9 cellular contexts compared by ENCODE assay signal in the genomic region with DNA sequence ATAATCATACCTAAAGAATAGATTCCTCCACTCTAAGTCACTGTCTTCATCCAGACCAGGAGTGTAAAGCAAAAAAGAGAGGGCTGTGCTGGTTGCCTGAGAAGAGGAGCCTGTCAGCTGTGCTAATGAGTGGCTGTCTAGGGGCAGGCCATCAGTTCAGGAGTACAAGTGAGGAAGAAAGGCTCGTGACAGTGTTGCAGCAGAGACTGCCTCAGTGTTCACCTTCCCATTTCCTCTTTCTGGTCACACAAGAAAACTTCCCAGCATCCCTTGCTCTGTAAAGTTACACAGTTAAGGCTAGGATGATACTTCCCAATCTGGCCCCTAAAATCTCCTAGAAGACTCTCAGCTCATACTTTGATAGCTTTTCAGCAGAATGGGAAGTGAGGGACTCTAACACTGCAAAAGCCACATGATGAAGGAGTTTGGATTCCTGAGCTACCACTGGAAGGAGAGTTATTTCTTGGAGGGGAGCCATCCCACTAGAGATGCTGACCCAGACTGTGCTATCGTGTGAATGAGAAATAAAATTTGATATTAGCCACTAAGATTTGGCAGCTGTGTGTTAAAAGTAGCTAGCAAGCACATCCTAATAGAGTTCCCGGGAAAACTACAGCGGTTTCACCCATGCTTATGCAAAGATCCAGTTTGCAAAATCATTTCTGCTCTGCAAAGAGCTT.
DNase-seq lines count a peak whose midpoint lies in the region; ATAC-seq and TF ChIP-seq lines count a peak whose summit lies in the region.
"Had no signal": no experiment of that assay in that cellular context is flagged by ENCODE, and none has a peak within 500 bp of the region (broad histone marks: within the 10 kb centered on the region; RNA-seq: fewer than 3 reads in every experiment).

No MANE protein-coding gene starts in this region.

- intact Hi-C loops in ascending aorta (cut with DNase I) = no loop called here

- TF ChIP-seq CTCF in ascending aorta (IDR thresholded peaks at IDR 0.05) (no peak), endothelial cell (IDR thresholded peaks at IDR 0.05; ENCODE audit: unreplicated experiment) (no peak)

- ATAC-seq in GM18511 (IDR thresholded peaks at IDR 0.05; ENCODE audit: unreplicated experiment) = peak; percentile 90
- peak; percentile 78 for ATAC-seq in HG02763 (IDR thresholded peaks at IDR 0.05; ENCODE audit: unreplicated experiment)

- H3K27me3 ChIP-seq in ascending aorta = no peaks in the 10 kb centered on the region

- no peak overlapping the region for H3K27ac ChIP-seq in ascending aorta

- no peaks in the 10 kb centered on the region for H3K36me3 ChIP-seq in ascending aorta

- no peak overlapping the region for H3K27ac Mint-ChIP-seq in endothelial cell (ENCODE audit: unreplicated experiment)

- DNase-seq in SKM-1 (lab: John Stamatoyannopoulos, UW; ENCODE audit: unreplicated experiment) = peak; percentile 67
- DNase-seq in pons (ENCODE audit: low spot score) = peak; percentile 87
- no peak for DNase-seq in SHP77 treated with DMSO at 0.1 percent for 48 hours (lab: John Stamatoyannopoulos, UW)
- no peak for DNase-seq in ascending aorta (ENCODE audit: low spot score in 2 of 2)
- DNase-seq in endothelial cell (ENCODE audit: low spot score) = no peak
- DNase-seq in NCI-H2227 (lab: John Stamatoyannopoulos, UW; ENCODE audit: unreplicated experiment) = no peak
- DNase-seq: NCI-H1436 treated with DMSO at 0.1 percent for 48 hours had no signal

- no peaks in the 10 kb centered on the region for H3K36me3 Mint-ChIP-seq in endothelial cell (ENCODE audit: low read depth, unreplicated experiment)

- H3K27me3 Mint-ChIP-seq in endothelial cell (ENCODE audit: unreplicated experiment) = no peaks in the 10 kb centered on the region

- no peaks in the 10 kb centered on the region for H3K4me1 ChIP-seq in ascending aorta

- H3K4me3 Mint-ChIP-seq in endothelial cell (ENCODE audit: unreplicated experiment) = no peak overlapping the region

- no peak overlapping the region for H3K4me3 ChIP-seq in ascending aorta

- H3K9me3 ChIP-seq in ascending aorta = no peaks in the 10 kb centered on the region

- H3K9me3 Mint-ChIP-seq in endothelial cell (ENCODE audit: unreplicated experiment) = no peaks in the 10 kb centered on the region

- no peaks in the 10 kb centered on the region for H3K4me1 Mint-ChIP-seq in endothelial cell (ENCODE audit: unreplicated experiment)

Comparison
In these comparisons a context has a peak if more than half of its experiments do, and no peak if none do; other contexts are left out.
1. DNase-seq: peak in SKM-1 (single experiment) and pons (single experiment); none in SHP77 treated with DMSO at 0.1 percent for 48 hours (single experiment), ascending aorta (0 of 2), endothelial cell (single experiment) and NCI-H2227 (single experiment).